ENCODE assay signal across 17 cellular contexts in genomic region chr6:142561511-142562265, GRCh38.
DNase-seq lines count a peak whose midpoint lies in the region; ATAC-seq lines count a peak whose summit lies in the region.
"Had no signal": no experiment of that assay in that cellular context is flagged by ENCODE, and none has a peak within 500 bp of the region (broad histone marks: within the 10 kb centered on the region; RNA-seq: fewer than 3 reads in every experiment).

No MANE protein-coding gene starts in this region.

- H3K36me3 ChIP-seq in KOPT-K1 (ENCODE audit: insufficient read depth, low read length) = no peaks in the 10 kb centered on the region

- intact Hi-C loops in right cardiac atrium (cut with DNase I) = no loop called here

- H3K9me3 Mint-ChIP-seq in activated T-cell treated with anti-CD3 and anti-CD28 coated beads, Interleukin-2, amount 50 U/mL, for 24 hours = peaks cover 3% of the 10 kb centered on the region
- H3K9me3 Mint-ChIP-seq in activated naive CD4-positive, alpha-beta T cell treated with anti-CD3 and anti-CD28 coated beads, Interleukin-2, amount 50 U/mL, for 72 hours = peaks cover 11 to 13% of the 10 kb centered on the region in 2 donors
- peaks cover 0 to 3% (median 0%) of the 10 kb centered on the region in 6 donors for H3K9me3 Mint-ChIP-seq in immature natural killer cell

- DNase-seq in activated T-cell treated with anti-CD3 and anti-CD28 coated beads, Interleukin-2, amount 50 U/mL, for 24 hours = no peak
- no peak for DNase-seq in activated T-cell treated with anti-CD3 and anti-CD28 coated beads for 4 hours
- DNase-seq in activated naive CD4-positive, alpha-beta T cell treated with anti-CD3 and anti-CD28 coated beads, Interleukin-2, amount 50 U/mL, for 72 hours (ENCODE audit: low spot score in 2 of 2) = no peak
- DNase-seq in stimulated activated naive CD8-positive, alpha-beta T cell treated with anti-CD3 and anti-CD28 coated beads, Interleukin-15, Interleukin-2, amounts not matched to agents 100 U/mL and 50 U/mL, for 24 hours = no peak
- no peak for DNase-seq in immature natural killer cell
- no peak for DNase-seq in right cardiac atrium
- DNase-seq in NOMO-1 treated with dmso at 0.1 percent for 144 hours (lab: John Stamatoyannopoulos, UW; ENCODE audit: unreplicated experiment) = no peak
- DNase-seq: C1 segment of cervical spinal cord, Caco-2, H7, Kasumi-1, NCI-H1417, NCI-H2029, NCI-H2171 treated with DMSO at 0.1 percent for 48 hours, NCI-H774, SHP77 had no signal

- no peak overlapping the region for H3K4me3 ChIP-seq in right cardiac atrium (ENCODE audit: low read length)

- no peaks in the 10 kb centered on the region for H3K27me3 Mint-ChIP-seq in activated T-cell treated with anti-CD3 and anti-CD28 coated beads, Interleukin-2, amount 50 U/mL, for 24 hours
- H3K27me3 Mint-ChIP-seq in immature natural killer cell (ENCODE audit: low read depth in 3 of 3) = peaks cover 0 to 7% (median 4%) of the 10 kb centered on the region in 3 donors

- peak; percentile 59 to 64 for ATAC-seq in activated naive CD4-positive, alpha-beta T cell treated with anti-CD3 and anti-CD28 coated beads, Interleukin-2, amount 50 U/mL, for 72 hours
- ATAC-seq in stimulated activated naive CD8-positive, alpha-beta T cell treated with anti-CD3 and anti-CD28 coated beads, Interleukin-15, Interleukin-2, amounts not matched to agents 100 U/mL and 50 U/mL, for 24 hours = peak; percentile 64
- ATAC-seq in right cardiac atrium = no peak

- no peaks in the 10 kb centered on the region for H3K27me3 ChIP-seq in right cardiac atrium (ENCODE audit: control insufficient read depth, insufficient read depth)

- peaks cover 40% of the 10 kb centered on the region for H3K4me1 Mint-ChIP-seq in activated T-cell treated with anti-CD3 and anti-CD28 coated beads, Interleukin-2, amount 50 U/mL, for 24 hours (ENCODE audit: low read depth)
- H3K4me1 Mint-ChIP-seq in immature natural killer cell = no peaks in the 10 kb centered on the region

- no peaks in the 10 kb centered on the region for H3K36me3 Mint-ChIP-seq in activated T-cell treated with anti-CD3 and anti-CD28 coated beads, Interleukin-2, amount 50 U/mL, for 24 hours (ENCODE audit: low read depth)
- H3K36me3 Mint-ChIP-seq in activated naive CD4-positive, alpha-beta T cell treated with anti-CD3 and anti-CD28 coated beads, Interleukin-2, amount 50 U/mL, for 72 hours = peaks cover 0 to 13% of the 10 kb centered on the region in 2 donors
- no peaks in the 10 kb centered on the region for H3K36me3 Mint-ChIP-seq in immature natural killer cell

- no peaks in the 10 kb centered on the region for H3K4me1 ChIP-seq in right cardiac atrium (ENCODE audit: control insufficient read depth, insufficient read depth, low read length)
- H3K4me1 ChIP-seq: Caco-2 had no signal

- peak overlapping the region; percentile 15 for H3K4me3 Mint-ChIP-seq in activated T-cell treated with anti-CD3 and anti-CD28 coated beads, Interleukin-2, amount 50 U/mL, for 24 hours
- no peak overlapping the region for H3K4me3 Mint-ChIP-seq in immature natural killer cell

- H3K27ac ChIP-seq in KOPT-K1 (ENCODE audit: low read depth, low read length, poor library complexity, severe bottlenecking) = peak overlapping the region; percentile 51
- H3K27ac ChIP-seq in right cardiac atrium (ENCODE audit: low read length) = no peak overlapping the region

- H3K9me3 ChIP-seq in KOPT-K1 (ENCODE audit: insufficient read depth, low read length, poor library complexity, severe bottlenecking) (no peaks in the 10 kb centered on the region), right cardiac atrium (ENCODE audit: control insufficient read depth, low read length) (no peaks in the 10 kb centered on the region)
- H3K9me3 ChIP-seq: Caco-2 had no signal

- H3K27ac Mint-ChIP-seq in activated T-cell treated with anti-CD3 and anti-CD28 coated beads, Interleukin-2, amount 50 U/mL, for 24 hours = peak overlapping the region; percentile 77
- H3K27ac Mint-ChIP-seq in activated naive CD4-positive, alpha-beta T cell treated with anti-CD3 and anti-CD28 coated beads, Interleukin-2, amount 50 U/mL, for 72 hours = no peak overlapping the region
- H3K27ac Mint-ChIP-seq in immature natural killer cell = no peak overlapping the region

- 94% methylated on average over 3 of the region's 3 CpGs for WGBS in right cardiac atrium

Comparison
In these comparisons a context has a peak if more than half of its experiments do, and no peak if none do; other contexts are left out.
1. ATAC-seq: peak in activated naive CD4-positive, alpha-beta T cell treated with anti-CD3 and anti-CD28 coated beads, Interleukin-2, amount 50 U/mL, for 72 hours (2 of 2) and stimulated activated naive CD8-positive, alpha-beta T cell treated with anti-CD3 and anti-CD28 coated beads, Interleukin-15, Interleukin-2, amounts not matched to agents 100 U/mL and 50 U/mL, for 24 hours (single experiment); none in right cardiac atrium (0 of 2).